ENCODE assay signal across 21 cellular contexts in genomic region chr14:80468331-80469122, GRCh38.
"Had no signal": no experiment of that assay in that cellular context is flagged by ENCODE, and none has a peak within 500 bp of the region (broad histone marks: within the 10 kb centered on the region; RNA-seq: fewer than 3 reads in every experiment).

No MANE protein-coding gene starts in this region.

- H3K79me2 ChIP-seq: parathyroid adenoma had no signal

- H3K4me1 Mint-ChIP-seq: activated B cell treated with CpG ODN at 0.5 μM for 24 hours; activated CD4-positive, alpha-beta T cell treated with anti-CD3 and anti-CD28 coated beads, Interleukin-2, amount 10 ng/mL, durations not matched to agents 24 days and 14 days; activated naive CD4-positive, alpha-beta T cell treated with anti-CD3 and anti-CD28 coated beads, Interleukin-2, amount 50 U/mL, for 24 hours; central memory CD8-positive, alpha-beta T cell; immature natural killer cell; naive thymus-derived CD4-positive, alpha-beta T cell had no signal

- H3K9me3 ChIP-seq: adrenal gland, tibial artery had no signal

- H3K36me3 Mint-ChIP-seq: activated naive CD4-positive, alpha-beta T cell treated with anti-CD3 and anti-CD28 coated beads, Interleukin-2, amount 50 U/mL, for 24 hours; immature natural killer cell had no signal

- DNase-seq: activated B cell treated with CpG ODN at 0.5 μM for 24 hours; activated CD4-positive, alpha-beta T cell treated with anti-CD3 and anti-CD28 coated beads, Interleukin-2, amount 10 ng/mL, durations not matched to agents 24 days and 14 days; activated CD8-positive, alpha-beta memory T cell treated with anti-CD3 and anti-CD28 coated beads, Interleukin-2, amount 50 U/mL, for 4 hours; activated CD8-positive, alpha-beta T cell treated with anti-CD3 and anti-CD28 coated beads, Interleukin-2, amount 10 ng/mL, durations not matched to agents 7 days and 5 days; activated effector memory CD4-positive, alpha-beta T cell treated with anti-CD3 and anti-CD28 coated beads, Interleukin-2, amount 50 U/mL, for 16 hours; activated T-cell treated with anti-CD3 and anti-CD28 coated beads, Interleukin-2, amount 50 U/mL, for 48 hours; adrenal gland; effector CD8-positive, alpha-beta T cell; foreskin keratinocyte; immature natural killer cell; left cardiac atrium; naive thymus-derived CD4-positive, alpha-beta T cell; stimulated activated CD4-positive, alpha-beta T cell treated with anti-CD3 and anti-CD28 coated beads, Interleukin-15, amount 100 ng/mL, for 24 hours; stimulated activated CD4-positive, alpha-beta T cell treated with anti-CD3 and anti-CD28 coated beads, Interleukin-4, amount 100 ng/mL, for 24 hours; stimulated activated naive CD4-positive, alpha-beta T cell; T-helper 2 cell; tibial artery had no signal

- H3K4me3 ChIP-seq: adrenal gland, tibial artery had no signal

- H3K9ac ChIP-seq: parathyroid adenoma had no signal

- H3K4me1 ChIP-seq: adrenal gland, foreskin keratinocyte, parathyroid adenoma, tibial artery had no signal

- H3K4me3 Mint-ChIP-seq: activated B cell treated with CpG ODN at 0.5 μM for 24 hours; activated CD4-positive, alpha-beta T cell treated with anti-CD3 and anti-CD28 coated beads, Interleukin-2, amount 10 ng/mL, durations not matched to agents 24 days and 14 days; activated CD8-positive, alpha-beta T cell treated with anti-CD3 and anti-CD28 coated beads, Interleukin-2, amount 10 ng/mL, durations not matched to agents 7 days and 5 days; activated naive CD4-positive, alpha-beta T cell treated with anti-CD3 and anti-CD28 coated beads, Interleukin-2, amount 50 U/mL, for 24 hours; brain; central memory CD8-positive, alpha-beta T cell; immature natural killer cell; naive thymus-derived CD4-positive, alpha-beta T cell had no signal

- H3K27me3 ChIP-seq: adrenal gland, foreskin keratinocyte, tibial artery had no signal

- H3K27me3 Mint-ChIP-seq: activated B cell treated with CpG ODN at 0.5 μM for 24 hours; activated CD4-positive, alpha-beta T cell treated with anti-CD3 and anti-CD28 coated beads, Interleukin-2, amount 10 ng/mL, durations not matched to agents 24 days and 14 days; activated naive CD4-positive, alpha-beta T cell treated with anti-CD3 and anti-CD28 coated beads, Interleukin-2, amount 50 U/mL, for 24 hours; brain; central memory CD8-positive, alpha-beta T cell; naive thymus-derived CD4-positive, alpha-beta T cell had no signal

- H3K36me3 ChIP-seq: adrenal gland, tibial artery had no signal

- H3K27ac Mint-ChIP-seq: activated B cell treated with CpG ODN at 0.5 μM for 24 hours; activated CD4-positive, alpha-beta T cell treated with anti-CD3 and anti-CD28 coated beads, Interleukin-2, amount 10 ng/mL, durations not matched to agents 24 days and 14 days; activated CD8-positive, alpha-beta T cell treated with anti-CD3 and anti-CD28 coated beads, Interleukin-2, amount 10 ng/mL, durations not matched to agents 7 days and 5 days; activated naive CD4-positive, alpha-beta T cell treated with anti-CD3 and anti-CD28 coated beads, Interleukin-2, amount 50 U/mL, for 24 hours; brain; immature natural killer cell; naive thymus-derived CD4-positive, alpha-beta T cell had no signal

- ATAC-seq: activated CD8-positive, alpha-beta T cell treated with anti-CD3 and anti-CD28 coated beads, Interleukin-2, amount 10 ng/mL, durations not matched to agents 7 days and 5 days; foreskin keratinocyte; left cardiac atrium; naive thymus-derived CD4-positive, alpha-beta T cell had no signal

- H3K27ac ChIP-seq: adrenal gland, foreskin keratinocyte, parathyroid adenoma, tibial artery had no signal
